13 cellular contexts compared by ENCODE assay signal in genomic region chr7:78062214-78062613, GRCh38.
DNase-seq lines count a peak whose midpoint lies in the region; TF ChIP-seq lines count a peak whose summit lies in the region.
"Had no signal": no experiment of that assay in that cellular context is flagged by ENCODE, and none has a peak within 500 bp of the region (broad histone marks: within the 10 kb centered on the region; RNA-seq: fewer than 3 reads in every experiment).

No MANE protein-coding gene starts in this region.

- no peaks in the 10 kb centered on the region for H3K27me3 ChIP-seq in BE2C
- no peaks in the 10 kb centered on the region for H3K27me3 ChIP-seq in thyroid gland

- H3K4me3 ChIP-seq in BE2C (ENCODE audit: low read depth, low read length) (no peak overlapping the region), thyroid gland (replicated peaks in 1 of 3) (no peak overlapping the region)
- H3K4me3 ChIP-seq: A549, GM12878, GM23338 had no signal

- TF ChIP-seq RAD21 in Ishikawa (IDR thresholded peaks at IDR 0.05; ENCODE audit: low read depth) = no peak

- H3K9me3 ChIP-seq in BE2C = no peaks in the 10 kb centered on the region
- H3K9me3 ChIP-seq in thyroid gland = no peaks in the 10 kb centered on the region
- H3K9me3 ChIP-seq: A549 had no signal

- H3K36me3 ChIP-seq in BE2C (no peaks in the 10 kb centered on the region), thyroid gland (no peaks in the 10 kb centered on the region)

- H3K4me1 ChIP-seq in BE2C (no peaks in the 10 kb centered on the region), thyroid gland (no peaks in the 10 kb centered on the region)

- TF ChIP-seq CTCF in BE2C (IDR thresholded peaks at IDR 0.05; ENCODE audit: low read depth, low read length) (no peak), thyroid gland (IDR thresholded peaks at IDR 0.05) (no peak)

- TF ChIP-seq POLR2A in thyroid gland (IDR thresholded peaks at IDR 0.05) = no peak

- 84 to 87% methylated on average over 3 of the region's 3 CpGs for WGBS in thyroid gland, 2 donors

- DNase-seq in BE2C = peak; percentile 14
- DNase-seq in NCI-H69 (lab: John Stamatoyannopoulos, UW) = peak; percentile 42
- DNase-seq in thyroid gland = peak; percentile 56 to 59
- no peak for DNase-seq in anterior cingulate cortex (lab: John Stamatoyannopoulos, UW)
- no peak for DNase-seq in NCI-H2227 (lab: John Stamatoyannopoulos, UW; ENCODE audit: unreplicated experiment)
- DNase-seq: CD8-positive, alpha-beta T cell; COR-L47; DMS53; H9 had no signal

- no peak for TF ChIP-seq EP300 in Ishikawa (IDR thresholded peaks at IDR 0.05; ENCODE audit: borderline replicate concordance)

- no peak overlapping the region for H3K27ac ChIP-seq in thyroid gland
- H3K27ac ChIP-seq: A549 had no signal

- intact Hi-C loops in thyroid gland (cut with DNase I) = no loop called here

TF ChIP-seq in Ishikawa, 13 proteins besides CTCF, POLR2A, EP300 and RAD21:
- TF ChIP-seq TAF1 (IDR thresholded peaks at IDR 0.05; ENCODE audit: low read depth) (no peak), NFIC (IDR thresholded peaks at IDR 0.05) (0 out of 2 replicates have a peak, but pooled peaks have one; percentile 15)
TF ChIP-seq in Ishikawa: peak in this region for 1.

Comparison
In these comparisons a context has a peak if more than half of its experiments do, and no peak if none do; other contexts are left out.
1. DNase-seq: peak in BE2C (single experiment), NCI-H69 (single experiment) and thyroid gland (2 of 2); none in anterior cingulate cortex (0 of 58) and NCI-H2227 (single experiment).